Comparison of ENCODE assay signal across 1 cellular context in genomic region chr6:30515967-30516753, GRCh38.
A peak's percentile ranks its signal among the peaks of the same experiment; 100 is the strongest.
TF ChIP-seq lines count a peak whose summit lies in the region.

No MANE protein-coding gene starts in this region.

TF ChIP-seq in HepG2, 621 proteins besides CTCF, POLR2A, EP300 and RAD21 (continued from another document and continues in another):
- TF ChIP-seq UBTF (CRISPR knock-in tag; IDR thresholded peaks at IDR 0.05) (peak; percentile 53; the same call in 1 of the 2 replicates), KIAA2018 (CRISPR knock-in tag; IDR thresholded peaks at IDR 0.05; ENCODE audit: borderline replicate concordance) (0 out of 2 replicates have a peak, but pooled peaks have one; percentile 27), ZNF772 (CRISPR knock-in tag; IDR thresholded peaks at IDR 0.05) (peak; percentile 69), NCOA2 (CRISPR knock-in tag; IDR thresholded peaks at IDR 0.05) (peak; percentile 53; the same call in 1 of the 2 replicates), ZNF792 (CRISPR knock-in tag; IDR thresholded peaks at IDR 0.05) (peak; percentile 84; the same call in 1 of the 2 replicates), THAP11 (CRISPR knock-in tag; IDR thresholded peaks at IDR 0.05) (peak; percentile 80), ZBTB40 (IDR thresholded peaks at IDR 0.05) (no peak), ZBTB40 (CRISPR knock-in tag; IDR thresholded peaks at IDR 0.05) (peak; percentile 64; the same call in 1 of the 2 replicates), KLF15 (CRISPR knock-in tag; IDR thresholded peaks at IDR 0.05; ENCODE audit: borderline replicate concordance) (0 out of 2 replicates have a peak, but pooled peaks have one; percentile 17), NR1H2 (CRISPR knock-in tag; IDR thresholded peaks at IDR 0.05; ENCODE audit: borderline replicate concordance, low read depth) (no peak), FOSL2 (CRISPR knock-in tag; IDR thresholded peaks at IDR 0.05) (peak; percentile 55), ARHGAP35 (CRISPR knock-in tag; IDR thresholded peaks at IDR 0.05; ENCODE audit: borderline replicate concordance) (no peak), ZNF878 (CRISPR knock-in tag; IDR thresholded peaks at IDR 0.05) (peak; percentile 84; the same call in 1 of the 2 replicates), ZNF674 (CRISPR knock-in tag; IDR thresholded peaks at IDR 0.05; ENCODE audit: low read depth) (no peak), SAFB2 (CRISPR knock-in tag; IDR thresholded peaks at IDR 0.05; ENCODE audit: borderline replicate concordance, low read depth) (peak; percentile 46; the same call in 1 of the 2 replicates), ARID3A (IDR thresholded peaks at IDR 0.05; ENCODE audit: low read depth, low read length) (0 out of 2 replicates have a peak, but pooled peaks have one; percentile 16), SRSF1 (optimal IDR thresholded peaks at IDR 0.05; ENCODE audit: low read depth, low read length) (no peak), SYNCRIP (IDR thresholded peaks at IDR 0.05; ENCODE audit: insufficient read depth, low read depth, low read length) (no peak), MED13 (CRISPR knock-in tag; IDR thresholded peaks at IDR 0.05) (no peak)
- TF ChIP-seq, protein P1, sequence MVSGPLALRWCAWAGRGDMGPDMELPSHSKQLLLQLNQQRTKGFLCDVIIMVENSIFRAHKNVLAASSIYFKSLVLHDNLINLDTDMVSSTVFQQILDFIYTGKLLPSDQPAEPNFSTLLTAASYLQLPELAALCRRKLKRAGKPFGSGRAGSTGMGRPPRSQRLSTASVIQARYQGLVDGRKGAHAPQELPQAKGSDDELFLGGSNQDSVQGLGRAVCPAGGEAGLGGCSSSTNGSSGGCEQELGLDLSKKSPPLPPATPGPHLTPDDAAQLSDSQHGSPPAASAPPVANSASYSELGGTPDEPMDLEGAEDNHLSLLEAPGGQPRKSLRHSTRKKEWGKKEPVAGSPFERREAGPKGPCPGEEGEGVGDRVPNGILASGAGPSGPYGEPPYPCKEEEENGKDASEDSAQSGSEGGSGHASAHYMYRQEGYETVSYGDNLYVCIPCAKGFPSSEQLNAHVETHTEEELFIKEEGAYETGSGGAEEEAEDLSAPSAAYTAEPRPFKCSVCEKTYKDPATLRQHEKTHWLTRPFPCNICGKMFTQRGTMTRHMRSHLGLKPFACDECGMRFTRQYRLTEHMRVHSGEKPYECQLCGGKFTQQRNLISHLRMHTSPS (CRISPR knock-in tag; IDR thresholded peaks at IDR 0.05; ENCODE audit: low read depth): no peak
- TF ChIP-seq, protein P2, sequence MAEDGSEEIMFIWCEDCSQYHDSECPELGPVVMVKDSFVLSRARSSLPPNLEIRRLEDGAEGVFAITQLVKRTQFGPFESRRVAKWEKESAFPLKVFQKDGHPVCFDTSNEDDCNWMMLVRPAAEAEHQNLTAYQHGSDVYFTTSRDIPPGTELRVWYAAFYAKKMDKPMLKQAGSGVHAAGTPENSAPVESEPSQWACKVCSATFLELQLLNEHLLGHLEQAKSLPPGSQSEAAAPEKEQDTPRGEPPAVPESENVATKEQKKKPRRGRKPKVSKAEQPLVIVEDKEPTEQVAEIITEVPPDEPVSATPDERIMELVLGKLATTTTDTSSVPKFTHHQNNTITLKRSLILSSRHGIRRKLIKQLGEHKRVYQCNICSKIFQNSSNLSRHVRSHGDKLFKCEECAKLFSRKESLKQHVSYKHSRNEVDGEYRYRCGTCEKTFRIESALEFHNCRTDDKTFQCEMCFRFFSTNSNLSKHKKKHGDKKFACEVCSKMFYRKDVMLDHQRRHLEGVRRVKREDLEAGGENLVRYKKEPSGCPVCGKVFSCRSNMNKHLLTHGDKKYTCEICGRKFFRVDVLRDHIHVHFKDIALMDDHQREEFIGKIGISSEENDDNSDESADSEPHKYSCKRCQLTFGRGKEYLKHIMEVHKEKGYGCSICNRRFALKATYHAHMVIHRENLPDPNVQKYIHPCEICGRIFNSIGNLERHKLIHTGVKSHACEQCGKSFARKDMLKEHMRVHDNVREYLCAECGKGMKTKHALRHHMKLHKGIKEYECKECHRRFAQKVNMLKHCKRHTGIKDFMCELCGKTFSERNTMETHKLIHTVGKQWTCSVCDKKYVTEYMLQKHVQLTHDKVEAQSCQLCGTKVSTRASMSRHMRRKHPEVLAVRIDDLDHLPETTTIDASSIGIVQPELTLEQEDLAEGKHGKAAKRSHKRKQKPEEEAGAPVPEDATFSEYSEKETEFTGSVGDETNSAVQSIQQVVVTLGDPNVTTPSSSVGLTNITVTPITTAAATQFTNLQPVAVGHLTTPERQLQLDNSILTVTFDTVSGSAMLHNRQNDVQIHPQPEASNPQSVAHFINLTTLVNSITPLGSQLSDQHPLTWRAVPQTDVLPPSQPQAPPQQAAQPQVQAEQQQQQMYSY (CRISPR knock-in tag; IDR thresholded peaks at IDR 0.05): no peak; the same call in 1 of the 2 replicates
